ENCODE assay signal across 17 cellular contexts in the genomic region with DNA sequence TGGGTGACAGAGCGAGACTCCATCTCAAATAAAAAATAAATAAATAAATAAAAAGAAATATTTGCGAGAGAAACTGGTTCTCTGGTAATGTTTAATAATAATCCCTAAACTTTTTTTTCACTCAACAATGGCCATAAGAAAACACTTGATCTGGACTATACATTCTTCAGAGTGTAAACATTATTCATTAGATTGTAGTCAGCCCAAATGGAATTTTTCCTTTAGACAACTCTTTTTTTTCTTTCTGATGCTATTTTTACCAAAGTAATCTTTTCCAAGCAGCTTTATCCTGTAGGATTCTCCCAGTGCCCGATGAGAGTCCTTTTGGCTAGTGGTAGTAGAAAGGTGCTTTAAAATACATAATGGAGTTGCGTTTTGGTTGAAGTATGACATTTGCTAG.
DNase-seq lines count a peak whose midpoint lies in the region; ATAC-seq, FAIRE-seq and TF ChIP-seq lines count a peak whose summit lies in the region.
"Had no signal": no experiment of that assay in that cellular context is flagged by ENCODE, and none has a peak within 500 bp of the region (broad histone marks: within the 10 kb centered on the region; RNA-seq: fewer than 3 reads in every experiment).

No MANE protein-coding gene starts in this region.

- peak; percentile 39 for FAIRE-seq in endometrium (lab: Jason Lieb, UNC)
- FAIRE-seq: G401.6, GM12892, H1, HepG2, HTR-8/SVneo had no signal

- H2BK20ac ChIP-seq in IMR-90 (ENCODE audit: low read depth, low read length): no peak overlapping the region

- no peak overlapping the region for H2AFZ ChIP-seq in IMR-90 (replicated peaks; ENCODE audit: low read length, poor library complexity)
- no peak overlapping the region for H2AFZ ChIP-seq in MM.1S (ENCODE audit: low read length)

- H3K9me3 Mint-ChIP-seq in glutamatergic neuron (ENCODE audit: unreplicated experiment): no peaks in the 10 kb centered on the region
- H3K9me3 Mint-ChIP-seq: CD8-positive, alpha-beta memory T cell had no signal

- H3K56ac ChIP-seq in IMR-90 (ENCODE audit: extremely low read depth, insufficient read depth, low read length): no peak overlapping the region

- no CpG with 5 or more reads among the region's 4 CpGs for WGBS in IMR-90 (ENCODE audit: extremely low coverage in 2 of 2, insufficient read length in 1 of 2), 2 experiments
- 87 to 90% (median 88%) methylated on average over 4 of the region's 4 CpGs for WGBS in psoas muscle, 3 donors

- H4K91ac ChIP-seq in IMR-90 (ENCODE audit: insufficient read depth, low read depth, low read length): peak overlapping the region; percentile 65

- H3K4me1 ChIP-seq in IMR-90 (ENCODE audit: control insufficient read depth, insufficient read depth, low read length) (peaks cover 8% of the 10 kb centered on the region; the same call in 1 of the 2 replicates), psoas muscle (peaks cover 43% of the 10 kb centered on the region), MM.1S (ENCODE audit: low read length) (no peaks in the 10 kb centered on the region)
- H3K4me1 ChIP-seq: BLaER1, Caco-2 had no signal

- TF ChIP-seq CTCF in IMR-90 (conservative IDR thresholded peaks at IDR 0.05; ENCODE audit: low read depth, low read length): no peak
- no peak for TF ChIP-seq CTCF in psoas muscle (IDR thresholded peaks at IDR 0.05)
- TF ChIP-seq CTCF in glutamatergic neuron (IDR thresholded peaks at IDR 0.05; ENCODE audit: partially characterized antibody, unreplicated experiment): no peak
- TF ChIP-seq CTCF in MM.1S (IDR thresholded peaks at IDR 0.05; ENCODE audit: low read length): no peak

- H3K4me3 ChIP-seq in IMR-90 (ENCODE audit: insufficient read depth, low read depth, low read length) (no peak overlapping the region), psoas muscle (no peak overlapping the region), MM.1S (ENCODE audit: low read length) (no peak overlapping the region)
- H3K4me3 ChIP-seq: BLaER1, HAP-1 had no signal

- no peak overlapping the region for H3K14ac ChIP-seq in IMR-90 (replicated peaks; ENCODE audit: low read depth, low read length)

- no peaks in the 10 kb centered on the region for H3K27me3 ChIP-seq in IMR-90 (ENCODE audit: control insufficient read depth, insufficient read depth, low read length)
- H3K27me3 ChIP-seq in psoas muscle (ENCODE audit: insufficient read depth in 3 of 3, low read length in 2 of 3): no peaks in the 10 kb centered on the region
- H3K27me3 ChIP-seq in MM.1S (replicated peaks; ENCODE audit: insufficient read depth, low read length): no peaks in the 10 kb centered on the region
- H3K27me3 ChIP-seq: BLaER1 had no signal

- DNase-seq in EL (peak; percentile 10), IMR-90 (peak; percentile 50), psoas muscle (no peak), glutamatergic neuron (no peak), DMS53 treated with DMSO at 0.1 percent for 48 hours (lab: John Stamatoyannopoulos, UW; ENCODE audit: unreplicated experiment) (no peak), MM.1S (no peak)
- DNase-seq: Caco-2; CD8-positive, alpha-beta memory T cell had no signal

- POLR2A ChIA-PET in IMR-90 (lab: Charles Lee; ENCODE audit: unreplicated experiment): no interaction called here

- in situ Hi-C loops in IMR-90 (cut with MboI; ENCODE audit: low sequenced_read_pairs): no loop called here

- peaks cover 15 to 30% of the 10 kb centered on the region in 2 experiments for H3K79me1 ChIP-seq in IMR-90 (ENCODE audit: low read depth in 1 of 2, low read length in 2 of 2)

- no peak for TF ChIP-seq POLR2A in IMR-90 (IDR thresholded peaks at IDR 0.05; ENCODE audit: low read depth, low read length)

- ATAC-seq in IMR-90 (ENCODE audit: low read depth) (peak; percentile 37), psoas muscle (no peak), GM18511 (IDR thresholded peaks at IDR 0.05; ENCODE audit: unreplicated experiment) (no peak)
- ATAC-seq: HepG2 had no signal

- H3K4me2 ChIP-seq in IMR-90 (ENCODE audit: low read depth, low read length) (peak overlapping the region; percentile 60; the same call in 1 of the 2 replicates), MM.1S (ENCODE audit: low read depth, low read length) (no peak overlapping the region)
- H3K4me2 ChIP-seq: BLaER1 had no signal

- BruUV-seq in IMR-90 (replicated peaks; lab: Mats Ljungman, UMichigan): no TSS peak

- H3K4me1 Mint-ChIP-seq in glutamatergic neuron (ENCODE audit: low read depth, unreplicated experiment): no peaks in the 10 kb centered on the region
- H3K4me1 Mint-ChIP-seq: CD8-positive, alpha-beta memory T cell had no signal

- peak overlapping the region; percentile 68; the same call in 1 of the 2 replicates for H3K27ac ChIP-seq in IMR-90 (ENCODE audit: insufficient read depth, low read length)
- H3K27ac ChIP-seq in psoas muscle: peak overlapping the region; percentile 94
- H3K27ac ChIP-seq in MM.1S (ENCODE audit: low read length): no peak overlapping the region
- H3K27ac ChIP-seq: BLaER1 had no signal

- peak overlapping the region; percentile 49; the same call in 1 of the 2 replicates for H4K5ac ChIP-seq in IMR-90 (ENCODE audit: low read depth, low read length)

- no peak overlapping the region for H2AK9ac ChIP-seq in IMR-90 (replicated peaks; ENCODE audit: low read depth, low read length, poor library complexity)

- dilution Hi-C loops in IMR-90 (cut with HindIII; ENCODE audit: low sequenced_read_pairs, unreplicated experiment): no loop called here

- no peak overlapping the region for H3K27ac Mint-ChIP-seq in glutamatergic neuron (ENCODE audit: unreplicated experiment)
- H3K27ac Mint-ChIP-seq: CD8-positive, alpha-beta memory T cell had no signal

- H3K9me3 ChIP-seq in IMR-90 (ENCODE audit: control insufficient read depth, insufficient read depth, low read length) (no peaks in the 10 kb centered on the region), psoas muscle (no peaks in the 10 kb centered on the region), MM.1S (replicated peaks; ENCODE audit: insufficient read depth, low read length) (no peaks in the 10 kb centered on the region)
- H3K9me3 ChIP-seq: BLaER1, Caco-2, HAP-1 had no signal

- H3F3A ChIP-seq in MM.1S (ENCODE audit: insufficient read depth, low read length): no peaks in the 10 kb centered on the region

- intact Hi-C loops in IMR-90 (cut with micrococcal nuclease): no loop called here
- intact Hi-C loops in psoas muscle (cut with DNase I): no loop called here

- no peaks in the 10 kb centered on the region for H3K9me2 ChIP-seq in MM.1S (replicated peaks; ENCODE audit: insufficient read depth, low read length)

- no peaks in the 10 kb centered on the region for H3K27me3 Mint-ChIP-seq in glutamatergic neuron (ENCODE audit: unreplicated experiment)
- H3K27me3 Mint-ChIP-seq: CD8-positive, alpha-beta memory T cell had no signal

- no peak overlapping the region for H3K4me3 Mint-ChIP-seq in glutamatergic neuron (ENCODE audit: unreplicated experiment)
- H3K4me3 Mint-ChIP-seq: CD8-positive, alpha-beta memory T cell had no signal

- CTCF ChIA-PET in IMR-90 (lab: Yijun Ruan, JAX): interaction anchor here (1.5 kb wide), 1 partner anchor 15 kb away, joined by 3 read pairs; no protein-coding TSS in a partner anchor

- no peak overlapping the region for H2AK5ac ChIP-seq in IMR-90 (ENCODE audit: low read depth, low read length)

- H3K79me2 ChIP-seq in MM.1S (ENCODE audit: low read length): no peaks in the 10 kb centered on the region

- peak overlapping the region in 1 of 2 experiments; percentile 31; a peak in 1 of 4 replicates for H4K8ac ChIP-seq in IMR-90 (ENCODE audit: low read depth in 2 of 2, low read length in 2 of 2)

- H3K18ac ChIP-seq in IMR-90 (ENCODE audit: low read depth, low read length): no peak overlapping the region

- H3K4ac ChIP-seq in IMR-90 (ENCODE audit: low read depth, low read length): peak overlapping the region; percentile 70

- H2BK15ac ChIP-seq in IMR-90 (ENCODE audit: low read depth, low read length): no peak overlapping the region

- no peaks in the 10 kb centered on the region for H3K36me3 Mint-ChIP-seq in glutamatergic neuron (ENCODE audit: unreplicated experiment)

- H2BK120ac ChIP-seq in IMR-90 (ENCODE audit: low read depth, low read length): peak overlapping the region; percentile 81; the same call in 1 of the 2 replicates

- TF ChIP-seq RAD21 in IMR-90 (IDR thresholded peaks at IDR 0.05; ENCODE audit: low read length): no peak

- H3K36me3 ChIP-seq in IMR-90 (ENCODE audit: control insufficient read depth, insufficient read depth, low read length) (no peaks in the 10 kb centered on the region), psoas muscle (ENCODE audit: insufficient read depth in 1 of 2, low read depth in 1 of 2) (peaks cover 0 to 4% of the 10 kb centered on the region in 2 donors), MM.1S (replicated peaks; ENCODE audit: insufficient read depth, low read length) (no peaks in the 10 kb centered on the region)
- H3K36me3 ChIP-seq: BLaER1, HAP-1 had no signal

- peak overlapping the region; percentile 87 for H2BK5ac ChIP-seq in IMR-90 (ENCODE audit: low read depth, low read length, poor library complexity, severe bottlenecking)

- H4K20me1 ChIP-seq in IMR-90 (ENCODE audit: insufficient read depth, low read length) (no peaks in the 10 kb centered on the region), MM.1S (ENCODE audit: insufficient read depth, low read length) (no peaks in the 10 kb centered on the region)
- H4K20me1 ChIP-seq: BLaER1 had no signal

- 0 out of 2 replicates have a peak overlapping the region, but pooled peaks have one; percentile 40 for H3K23ac ChIP-seq in IMR-90 (ENCODE audit: low read depth, low read length)

- no peak overlapping the region for H3K9ac ChIP-seq in IMR-90 (ENCODE audit: low read depth, low read length)
- no peak overlapping the region for H3K9ac ChIP-seq in MM.1S (ENCODE audit: low read length)
- H3K9ac ChIP-seq: BLaER1 had no signal

- H3K9me1 ChIP-seq in IMR-90 (ENCODE audit: insufficient read depth, low read length): peaks cover 3% of the 10 kb centered on the region; the same call in 1 of the 2 replicates

TF ChIP-seq in IMR-90, 13 proteins besides CTCF, POLR2A, EP300 and RAD21:
- TF ChIP-seq MXI1 (IDR thresholded peaks at IDR 0.05; ENCODE audit: borderline replicate concordance, low read depth, low read length): no peak

Comparison
In these comparisons a context has a peak if more than half of its experiments do, and no peak if none do; other contexts are left out.
1. DNase-seq: peak in EL (single experiment) and IMR-90 (single experiment); none in psoas muscle (0 of 2), glutamatergic neuron (single experiment), DMS53 treated with DMSO at 0.1 percent for 48 hours (single experiment) and MM.1S (single experiment).